ENCODE assay signal across 1 cellular context in genomic region chr1:59687081-59687480, GRCh38.
TF ChIP-seq lines count a peak whose summit lies in the region.

No MANE protein-coding gene starts in this region.

TF ChIP-seq in H1, 55 proteins besides CTCF, POLR2A, EP300 and RAD21 (continued from another document):
- TF ChIP-seq SAP30 (IDR thresholded peaks at IDR 0.05; ENCODE audit: insufficient read depth, insufficient replicate concordance, low read length) (no peak), POU5F1 (IDR thresholded peaks at IDR 0.05; ENCODE audit: low read depth, low read length) (no peak), MAX (IDR thresholded peaks at IDR 0.05) (no peak), POLR2AphosphoS5 (IDR thresholded peaks at IDR 0.05; ENCODE audit: low read depth, low read length) (no peak), NRF1 (IDR thresholded peaks at IDR 0.05; ENCODE audit: low read depth, low read length) (no peak), CEBPB (IDR thresholded peaks at IDR 0.05; ENCODE audit: low read depth, low read length) (no peak), YY1 (IDR thresholded peaks at IDR 0.05; ENCODE audit: low read depth, low read length) (no peak), TBP (IDR thresholded peaks at IDR 0.05; ENCODE audit: low read depth, low read length) (no peak), SIRT6 (IDR thresholded peaks at IDR 0.05; ENCODE audit: low read length) (no peak)
TF ChIP-seq in H1: peak in this region for 0.
